6 cellular contexts compared by ENCODE assay signal in genomic region chr1:151906324-151906645, GRCh38. TPM values are rescaled to one million over a fixed set of nuclear protein-coding genes. Genes with fewer than 3 reads are reported as not detected.
"Had no signal": no experiment of that assay in that cellular context is flagged by ENCODE, and none has a peak within 500 bp of the region (broad histone marks: within the 10 kb centered on the region; RNA-seq: fewer than 3 reads in every experiment).

No MANE protein-coding gene starts in this region.

RNA-seq across cellular contexts. Expression of gene THEM5, which starts 52.8 kb away (rescaled TPM):
- total RNA-seq: cardiac septum; cerebellum; Right ventricle myocardium superior; T-helper 1 cell treated with Interleukin-12 subunit alpha and Interleukin-12 subunit beta and Interleukin-4 antibody, amounts not matched to agents 30 ng/mL and 1 ng/mL, for 36 hours had no signal
- polyA plus RNA-seq: adipose tissue, SK-N-SH had no signal
